In the genomic region with DNA sequence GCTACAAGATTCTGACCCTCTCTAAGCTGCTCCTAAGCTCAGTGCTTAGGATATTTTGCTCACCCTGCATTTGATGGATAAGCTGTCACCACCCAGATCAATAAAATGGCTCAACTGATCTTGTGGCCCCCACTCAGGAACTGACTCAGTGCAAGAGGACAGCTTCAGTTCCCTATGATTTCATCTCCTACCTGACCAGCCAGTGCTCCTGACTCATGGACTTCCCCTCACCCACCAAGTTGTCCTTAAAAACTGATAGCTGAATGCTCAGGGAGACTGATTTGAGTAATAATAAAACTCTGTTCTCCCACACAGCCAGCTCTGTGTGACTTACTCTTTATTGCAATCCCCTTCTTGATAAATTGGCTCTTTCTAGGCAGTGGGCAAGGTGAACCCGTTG, we compare ENCODE assay signal across 24 cellular contexts.
A peak's percentile ranks its signal among the peaks of the same experiment; 100 is the strongest.
DNase-seq lines count a peak whose midpoint lies in the region; ATAC-seq and TF ChIP-seq lines count a peak whose summit lies in the region.
"Had no signal": no experiment of that assay in that cellular context is flagged by ENCODE, and none has a peak within 500 bp of the region (broad histone marks: within the 10 kb centered on the region; RNA-seq: fewer than 3 reads in every experiment).

No MANE protein-coding gene starts in this region.

- H3K27ac ChIP-seq in RWPE2 (ENCODE audit: poor library complexity, severe bottlenecking) (no peak overlapping the region), foreskin keratinocyte (no peak overlapping the region), substantia nigra (ENCODE audit: low read depth, low read length, poor library complexity, severe bottlenecking) (no peak overlapping the region)
- H3K27ac ChIP-seq: HL-60, RWPE1 had no signal

- DNase-seq in HK-2 (ENCODE audit: unreplicated experiment), result peak; percentile 14
- DNase-seq in RWPE2 (ENCODE audit: low spot score), result no peak
- peak in 1 of 2 donors; percentile 51 for DNase-seq in foreskin keratinocyte
- DNase-seq in stimulated activated effector memory CD8-positive, alpha-beta T cell treated with anti-CD3 and anti-CD28 coated beads, Interleukin-12 subunit alpha, Interleukin-12 subunit beta, amount 100 ng/mL, for 72 hours (ENCODE audit: low spot score in 2 of 2), result no peak
- DNase-seq in substantia nigra (lab: John Stamatoyannopoulos, UW), result no peak
- DNase-seq: C1 segment of cervical spinal cord; CD4-positive, alpha-beta memory T cell; COR-L47; GDM1; GOT3; NCI-H1092; NCI-H1417 treated with DMSO at 0.1 percent for 48 hours; NCI-H1694 treated with DMSO at 0.1 percent for 48 hours; NCI-H2081; NCI-H2227 treated with DMSO at 0.1 percent for 48 hours; NCI-H69; SHP77 treated with DMSO at 0.1 percent for 48 hours had no signal

- TF ChIP-seq CTCF in RWPE2 (IDR thresholded peaks at IDR 0.05; ENCODE audit: poor library complexity, severe bottlenecking) (no peak), foreskin keratinocyte (conservative IDR thresholded peaks at IDR 0.05) (no peak)

- no peaks in the 10 kb centered on the region for H3K36me3 Mint-ChIP-seq in stimulated activated effector memory CD8-positive, alpha-beta T cell treated with anti-CD3 and anti-CD28 coated beads, Interleukin-12 subunit alpha, Interleukin-12 subunit beta, amount 100 ng/mL, for 72 hours
- H3K36me3 Mint-ChIP-seq: CD4-positive, alpha-beta memory T cell had no signal

- no peaks in the 10 kb centered on the region for H3K27me3 ChIP-seq in RWPE2 (ENCODE audit: insufficient read depth, poor library complexity, severe bottlenecking)
- no peaks in the 10 kb centered on the region for H3K27me3 ChIP-seq in foreskin keratinocyte

- peaks cover 4% of the 10 kb centered on the region for H3K9me3 Mint-ChIP-seq in stimulated activated effector memory CD8-positive, alpha-beta T cell treated with anti-CD3 and anti-CD28 coated beads, Interleukin-12 subunit alpha, Interleukin-12 subunit beta, amount 100 ng/mL, for 72 hours

- H3K4me1 ChIP-seq in RWPE2 (ENCODE audit: insufficient read depth, poor library complexity, severe bottlenecking) (peaks cover 11% of the 10 kb centered on the region), foreskin keratinocyte (peaks cover 12% of the 10 kb centered on the region)

- H3K4me1 Mint-ChIP-seq in stimulated activated effector memory CD8-positive, alpha-beta T cell treated with anti-CD3 and anti-CD28 coated beads, Interleukin-12 subunit alpha, Interleukin-12 subunit beta, amount 100 ng/mL, for 72 hours, result no peaks in the 10 kb centered on the region
- H3K4me1 Mint-ChIP-seq: CD4-positive, alpha-beta memory T cell had no signal

- H3K4me3 ChIP-seq in RWPE2 (ENCODE audit: severe bottlenecking), result no peak overlapping the region
- H3K4me3 ChIP-seq: GM12878 had no signal

- H3K27ac Mint-ChIP-seq in stimulated activated effector memory CD8-positive, alpha-beta T cell treated with anti-CD3 and anti-CD28 coated beads, Interleukin-12 subunit alpha, Interleukin-12 subunit beta, amount 100 ng/mL, for 72 hours, result no peak overlapping the region
- H3K27ac Mint-ChIP-seq: CD4-positive, alpha-beta memory T cell had no signal

- no peak overlapping the region for H3K4me3 Mint-ChIP-seq in stimulated activated effector memory CD8-positive, alpha-beta T cell treated with anti-CD3 and anti-CD28 coated beads, Interleukin-12 subunit alpha, Interleukin-12 subunit beta, amount 100 ng/mL, for 72 hours
- H3K4me3 Mint-ChIP-seq: CD4-positive, alpha-beta memory T cell had no signal

- no peaks in the 10 kb centered on the region for H3K36me3 ChIP-seq in RWPE2 (ENCODE audit: low read depth)

- ATAC-seq in RWPE2 (ENCODE audit: low read depth) (0 out of 3 replicates have a peak, but pooled peaks have one; percentile 46), foreskin keratinocyte (peak; percentile 41), GM21447 (IDR thresholded peaks at IDR 0.05; ENCODE audit: unreplicated experiment) (no peak), GM19463 (IDR thresholded peaks at IDR 0.05; ENCODE audit: unreplicated experiment) (no peak)
- peak; percentile 13 for ATAC-seq in stimulated activated effector memory CD8-positive, alpha-beta T cell treated with anti-CD3 and anti-CD28 coated beads, Interleukin-12 subunit alpha, Interleukin-12 subunit beta, amount 100 ng/mL, for 72 hours
- ATAC-seq: GM12878, HCT116, Panc1 had no signal

- H3K9me3 ChIP-seq in RWPE2 (ENCODE audit: severe bottlenecking), result peaks cover 7% of the 10 kb centered on the region

Comparison
In these comparisons a context has a peak if more than half of its experiments do, and no peak if none do; other contexts are left out.
1. ATAC-seq: peak in RWPE2 (single experiment), foreskin keratinocyte (single experiment) and stimulated activated effector memory CD8-positive, alpha-beta T cell treated with anti-CD3 and anti-CD28 coated beads, Interleukin-12 subunit alpha, Interleukin-12 subunit beta, amount 100 ng/mL, for 72 hours (single experiment); none in GM21447 (single experiment) and GM19463 (single experiment).